9 cellular contexts compared by ENCODE assay signal in genomic region chr9:111433082-111433481, GRCh38.
"Had no signal": no experiment of that assay in that cellular context is flagged by ENCODE, and none has a peak within 500 bp of the region (broad histone marks: within the 10 kb centered on the region; RNA-seq: fewer than 3 reads in every experiment).

No MANE protein-coding gene starts in this region.

- H3K4me3 ChIP-seq: GM23248, HAP-1, K562 had no signal

- H3K9ac ChIP-seq: GM23248 had no signal

- DNase-seq: GM23248, H7, HFFc6, IMR-90 had no signal

- FAIRE-seq: H1, HTR-8/SVneo, K562 had no signal

- H3K27ac ChIP-seq: GM23248 had no signal

- H3K27ac Mint-ChIP-seq: HFFc6 had no signal

- H3K9me3 Mint-ChIP-seq: HFFc6 had no signal

- H3K4me3 Mint-ChIP-seq: HFFc6 had no signal

- ATAC-seq: HCT116, K562 had no signal

- H3K9me3 ChIP-seq: HAP-1 had no signal

- H2AFZ ChIP-seq: GM23248 had no signal

- H3K4me1 ChIP-seq: HAP-1 had no signal
